ENCODE assay signal across 8 cellular contexts in the genomic region with DNA sequence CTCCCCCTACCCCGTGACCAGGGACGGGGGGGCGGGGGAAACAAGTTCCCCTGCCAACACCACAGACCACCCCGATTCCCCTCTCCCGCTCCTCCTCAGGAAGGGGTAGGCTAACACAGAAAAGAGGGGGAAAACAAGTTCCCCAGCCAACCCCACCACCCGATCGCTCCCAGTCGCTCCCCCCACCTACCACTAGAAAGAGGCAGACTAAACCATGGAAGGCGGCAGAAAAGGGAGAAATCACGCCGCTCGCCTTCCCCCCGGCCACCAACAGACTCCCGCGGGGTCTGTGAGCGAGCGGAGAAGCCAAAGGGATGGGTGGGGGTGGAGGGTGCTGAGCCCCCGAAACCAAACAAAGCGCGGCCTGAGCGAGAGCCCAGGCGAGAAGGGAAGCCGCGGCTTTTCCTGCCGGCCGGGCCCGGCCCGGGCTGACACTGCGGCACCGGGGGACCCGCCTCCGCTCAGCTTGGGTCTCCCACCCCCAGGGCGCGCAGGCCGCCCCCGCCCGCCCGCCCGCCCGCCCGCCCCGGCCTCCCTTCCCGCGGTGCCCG. TPM values are rescaled to one million over a fixed set of nuclear protein-coding genes. Genes with fewer than 3 reads are reported as not detected.
DNase-seq lines count a peak whose midpoint lies in the region; ATAC-seq and TF ChIP-seq lines count a peak whose summit lies in the region.

No MANE protein-coding gene starts in this region.

- H3K4me3 ChIP-seq in mesodermal cell (ENCODE audit: extremely low read depth, insufficient read depth, low read length, poor library complexity, severe bottlenecking): peak overlapping the region; percentile 93
- H3K4me3 ChIP-seq in thoracic aorta: peak overlapping the region; percentile 100

- no peaks in the 10 kb centered on the region for H3K27me3 ChIP-seq in thoracic aorta (replicated peaks; ENCODE audit: insufficient read depth)

- no peaks in the 10 kb centered on the region for H3K9me3 Mint-ChIP-seq in WTC11

- ATAC-seq in HG03135 (IDR thresholded peaks at IDR 0.05; ENCODE audit: unreplicated experiment) (peak; percentile 7), WTC11 (peak; percentile 4), thoracic aorta (ENCODE audit: insufficient number of reproducible peaks, low FRiP score, low read depth) (no peak)

- DNase-seq in NCI-H2107 treated with DMSO at 0.1 percent for 48 hours (lab: John Stamatoyannopoulos, UW; ENCODE audit: unreplicated experiment) (peak; percentile 36), NCI-H2107 (lab: John Stamatoyannopoulos, UW) (no peak), WTC11 (ENCODE audit: low spot score) (peak; percentile 35), thoracic aorta (ENCODE audit: low spot score) (no peak), HuH-7.5 (ENCODE audit: low spot score) (no peak)
- peak; percentile 20 for DNase-seq in effector CD8-positive, alpha-beta T cell (lab: John Stamatoyannopoulos, UW)

- peaks cover 33% of the 10 kb centered on the region for H3K4me1 Mint-ChIP-seq in WTC11

- H3K9me3 ChIP-seq in mesodermal cell (ENCODE audit: control insufficient read depth, low read length) (no peaks in the 10 kb centered on the region), thoracic aorta (no peaks in the 10 kb centered on the region)

- POLR2A ChIA-PET in WTC11 (lab: Charles Lee): no interaction called here

- H3K4me1 ChIP-seq in mesodermal cell (ENCODE audit: control insufficient read depth, insufficient read depth, low read length, poor library complexity, severe bottlenecking): peaks cover 9% of the 10 kb centered on the region
- peaks cover 27 to 29% of the 10 kb centered on the region in 2 donors for H3K4me1 ChIP-seq in thoracic aorta (ENCODE audit: control insufficient read depth in 1 of 2, low read depth in 2 of 2)

- H3K36me3 Mint-ChIP-seq in WTC11: no peaks in the 10 kb centered on the region

- no peaks in the 10 kb centered on the region; the same call in 1 of the 2 replicates for H3K27me3 Mint-ChIP-seq in WTC11 (ENCODE audit: low read depth)

- H3K27ac Mint-ChIP-seq in WTC11: peak overlapping the region; percentile 82; the same call in 1 of the 2 replicates

- peak overlapping the region; percentile 86 for H3K27ac ChIP-seq in mesodermal cell (ENCODE audit: low read depth, low read length, severe bottlenecking)
- H3K27ac ChIP-seq in thoracic aorta: peak overlapping the region; percentile 86 to 99

- TF ChIP-seq CTCF in WTC11 (IDR thresholded peaks at IDR 0.05): no peak
- TF ChIP-seq CTCF in thoracic aorta (IDR thresholded peaks at IDR 0.05): peak; percentile 9

- H3K36me3 ChIP-seq in mesodermal cell (ENCODE audit: control insufficient read depth, insufficient read depth, low read length) (peaks cover 6% of the 10 kb centered on the region), thoracic aorta (no peaks in the 10 kb centered on the region)

- CTCF ChIA-PET in WTC11 (lab: Charles Lee): no interaction called here

- H3K4me3 Mint-ChIP-seq in WTC11: peak overlapping the region; percentile 94

- 0 to 1% methylated on average over 18 to 28 of the region's 45 CpGs for WGBS in mesodermal cell (ENCODE audit: insufficient coverage in 2 of 2), 2 experiments

TF ChIP-seq in WTC11, 78 proteins besides CTCF, POLR2A, EP300 and RAD21:
- TF ChIP-seq, protein P1, sequence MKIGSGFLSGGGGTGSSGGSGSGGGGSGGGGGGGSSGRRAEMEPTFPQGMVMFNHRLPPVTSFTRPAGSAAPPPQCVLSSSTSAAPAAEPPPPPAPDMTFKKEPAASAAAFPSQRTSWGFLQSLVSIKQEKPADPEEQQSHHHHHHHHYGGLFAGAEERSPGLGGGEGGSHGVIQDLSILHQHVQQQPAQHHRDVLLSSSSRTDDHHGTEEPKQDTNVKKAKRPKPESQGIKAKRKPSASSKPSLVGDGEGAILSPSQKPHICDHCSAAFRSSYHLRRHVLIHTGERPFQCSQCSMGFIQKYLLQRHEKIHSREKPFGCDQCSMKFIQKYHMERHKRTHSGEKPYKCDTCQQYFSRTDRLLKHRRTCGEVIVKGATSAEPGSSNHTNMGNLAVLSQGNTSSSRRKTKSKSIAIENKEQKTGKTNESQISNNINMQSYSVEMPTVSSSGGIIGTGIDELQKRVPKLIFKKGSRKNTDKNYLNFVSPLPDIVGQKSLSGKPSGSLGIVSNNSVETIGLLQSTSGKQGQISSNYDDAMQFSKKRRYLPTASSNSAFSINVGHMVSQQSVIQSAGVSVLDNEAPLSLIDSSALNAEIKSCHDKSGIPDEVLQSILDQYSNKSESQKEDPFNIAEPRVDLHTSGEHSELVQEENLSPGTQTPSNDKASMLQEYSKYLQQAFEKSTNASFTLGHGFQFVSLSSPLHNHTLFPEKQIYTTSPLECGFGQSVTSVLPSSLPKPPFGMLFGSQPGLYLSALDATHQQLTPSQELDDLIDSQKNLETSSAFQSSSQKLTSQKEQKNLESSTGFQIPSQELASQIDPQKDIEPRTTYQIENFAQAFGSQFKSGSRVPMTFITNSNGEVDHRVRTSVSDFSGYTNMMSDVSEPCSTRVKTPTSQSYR (CRISPR knock-in tag; IDR thresholded peaks at IDR 0.05): no peak
- TF ChIP-seq HMGA2 (CRISPR knock-in tag; IDR thresholded peaks at IDR 0.05) (no peak), KAT7 (CRISPR knock-in tag; IDR thresholded peaks at IDR 0.05; ENCODE audit: borderline replicate concordance) (0 out of 2 replicates have a peak, but pooled peaks have one; percentile 61), CBFB (CRISPR knock-in tag; IDR thresholded peaks at IDR 0.05; ENCODE audit: low read depth) (no peak), ZNF232 (CRISPR knock-in tag; IDR thresholded peaks at IDR 0.05) (0 out of 2 replicates have a peak, but pooled peaks have one; percentile 7), FOXP1 (CRISPR knock-in tag; IDR thresholded peaks at IDR 0.05; ENCODE audit: borderline replicate concordance) (0 out of 2 replicates have a peak, but pooled peaks have one; percentile 9), JUN (CRISPR knock-in tag; IDR thresholded peaks at IDR 0.05) (no peak)
- TF ChIP-seq, protein P2, sequence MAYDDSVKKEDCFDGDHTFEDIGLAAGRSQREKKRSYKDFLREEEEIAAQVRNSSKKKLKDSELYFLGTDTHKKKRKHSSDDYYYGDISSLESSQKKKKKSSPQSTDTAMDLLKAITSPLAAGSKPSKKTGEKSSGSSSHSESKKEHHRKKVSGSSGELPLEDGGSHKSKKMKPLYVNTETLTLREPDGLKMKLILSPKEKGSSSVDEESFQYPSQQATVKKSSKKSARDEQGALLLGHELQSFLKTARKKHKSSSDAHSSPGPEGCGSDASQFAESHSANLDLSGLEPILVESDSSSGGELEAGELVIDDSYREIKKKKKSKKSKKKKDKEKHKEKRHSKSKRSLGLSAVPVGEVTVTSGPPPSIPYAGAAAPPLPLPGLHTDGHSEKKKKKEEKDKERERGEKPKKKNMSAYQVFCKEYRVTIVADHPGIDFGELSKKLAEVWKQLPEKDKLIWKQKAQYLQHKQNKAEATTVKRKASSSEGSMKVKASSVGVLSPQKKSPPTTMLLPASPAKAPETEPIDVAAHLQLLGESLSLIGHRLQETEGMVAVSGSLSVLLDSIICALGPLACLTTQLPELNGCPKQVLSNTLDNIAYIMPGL (CRISPR knock-in tag; IDR thresholded peaks at IDR 0.05): no peak

RNA-seq across cellular contexts. Expression of a gene that starts 1.3 kb away (rescaled TPM):
- total RNA-seq in WTC11 (2021): 43.8 to 48.2 TPM (median 45.6 TPM) in 3 replicates
- polyA plus RNA-seq in mesodermal cell (2013, experiment 1 of 2): 46.9 TPM
- polyA plus RNA-seq in mesodermal cell (2013, experiment 2 of 2): 52.5 TPM
- total RNA-seq in thoracic aorta: 10 to 100 TPM; 53.8 to 99.8 TPM

Comparison
In these comparisons a context has a peak if more than half of its experiments do, and no peak if none do; other contexts are left out.
1. DNase-seq: peak in NCI-H2107 treated with DMSO at 0.1 percent for 48 hours (single experiment), WTC11 (single experiment) and effector CD8-positive, alpha-beta T cell (single experiment); none in NCI-H2107 (single experiment), thoracic aorta (single experiment) and HuH-7.5 (single experiment).